Comparison of ENCODE assay signal across 12 cellular contexts in the genomic region with DNA sequence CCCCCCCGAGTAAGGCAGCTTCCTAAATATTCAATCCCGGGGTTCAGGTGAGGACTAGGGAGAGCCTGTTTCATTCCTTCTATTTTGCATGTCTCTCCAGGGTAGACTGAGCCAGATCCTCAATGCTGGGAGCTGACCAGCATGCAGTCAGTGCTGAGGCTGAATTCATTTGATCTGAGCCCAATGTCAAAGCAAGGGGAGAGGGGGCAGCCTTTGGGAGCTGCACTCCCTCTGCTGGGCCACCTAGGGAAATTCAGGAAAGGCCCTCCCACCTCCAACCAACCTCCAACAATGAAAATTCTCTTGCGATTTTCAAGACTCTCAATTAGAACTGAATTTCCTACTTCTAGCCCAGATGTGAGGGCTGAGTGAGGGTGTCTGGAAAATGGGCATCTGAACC.
DNase-seq lines count a peak whose midpoint lies in the region; ATAC-seq and TF ChIP-seq lines count a peak whose summit lies in the region.
"Had no signal": no experiment of that assay in that cellular context is flagged by ENCODE, and none has a peak within 500 bp of the region (broad histone marks: within the 10 kb centered on the region; RNA-seq: fewer than 3 reads in every experiment).

No MANE protein-coding gene starts in this region.

- peak; percentile 78 for ATAC-seq in Panc1

- POLR2A ChIA-PET in Panc1 (lab: Charles Lee) = no interaction called here

- intact Hi-C loops in left ventricle myocardium inferior (cut with micrococcal nuclease) = no loop called here
- intact Hi-C loops in cardiac septum (cut with DNase I) = no loop called here
- intact Hi-C loops in Panc1 (cut with micrococcal nuclease; ENCODE audit: unreplicated experiment) = loop anchor here (5.0 kb wide), 1 partner anchor 109 kb away; no protein-coding TSS in a partner anchor
- intact Hi-C loops in tibial artery (cut with DNase I; ENCODE audit: low total_unique reads) = no loop called here

- H3K27ac ChIP-seq in left ventricle myocardium inferior (replicated peaks) = no peak overlapping the region
- no peak overlapping the region for H3K27ac ChIP-seq in Panc1 (ENCODE audit: low read length)
- H3K27ac ChIP-seq in tibial artery = no peak overlapping the region

- no peaks in the 10 kb centered on the region for H3K4me1 ChIP-seq in left ventricle myocardium inferior
- H3K4me1 ChIP-seq in Panc1 (ENCODE audit: control insufficient read depth, insufficient read depth, low read length) = no peaks in the 10 kb centered on the region
- H3K4me1 ChIP-seq in tibial artery = no peaks in the 10 kb centered on the region

- TF ChIP-seq CTCF in left ventricle myocardium inferior (IDR thresholded peaks at IDR 0.05; ENCODE audit: borderline replicate concordance) (peak; percentile 52), Panc1 (IDR thresholded peaks at IDR 0.05) (peak; percentile 74), tibial artery (IDR thresholded peaks at IDR 0.05) (no peak)

- no peaks in the 10 kb centered on the region for H3K9me3 ChIP-seq in left ventricle myocardium inferior (replicated peaks)
- H3K9me3 ChIP-seq in Panc1 (ENCODE audit: control insufficient read depth, insufficient read depth, low read depth, low read length) = no peaks in the 10 kb centered on the region
- H3K9me3 ChIP-seq in tibial artery = no peaks in the 10 kb centered on the region

- H3K36me3 ChIP-seq in left ventricle myocardium inferior (no peaks in the 10 kb centered on the region), Panc1 (ENCODE audit: control insufficient read depth, insufficient read depth, low read length) (no peaks in the 10 kb centered on the region), tibial artery (no peaks in the 10 kb centered on the region)

- H3K27me3 ChIP-seq in left ventricle myocardium inferior (ENCODE audit: low read depth) (peaks cover 89% of the 10 kb centered on the region), Panc1 (ENCODE audit: control insufficient read depth, insufficient read depth, low read length) (peaks cover 3% of the 10 kb centered on the region; the same call in 1 of the 2 replicates), tibial artery (peaks cover 0 to 40% of the 10 kb centered on the region in 2 donors)

- no peak overlapping the region for H3K4me3 ChIP-seq in left ventricle myocardium inferior
- H3K4me3 ChIP-seq in Panc1 (ENCODE audit: low read depth in 2 of 2, low read length in 2 of 2) = no peak overlapping the region
- H3K4me3 ChIP-seq in tibial artery = no peak overlapping the region

- no TSS peak for BruUV-seq in Panc1 (replicated peaks; lab: Mats Ljungman, UMichigan)

- CTCF ChIA-PET in Panc1 (lab: Charles Lee) = interaction anchor here (0.5 kb wide), 1 partner anchor 18 kb away, joined by 6 read pairs; no protein-coding TSS in a partner anchor

- in situ Hi-C loops in Panc1 (cut with HindIII; ENCODE audit: low pct_unique_long_range_greater_than_20kb, low sequenced_read_pairs) = no loop called here

- no peak for DNase-seq in left ventricle myocardium inferior
- DNase-seq in cardiac septum (ENCODE audit: low spot score) = no peak
- no peak for DNase-seq in Panc1 (ENCODE audit: low read depth, low spot score)
- peak; percentile 35 for DNase-seq in iPS DF 19.7 (ENCODE audit: low read depth, low spot score)
- DNase-seq in NCI-H187 treated with DMSO at 0.1 percent for 48 hours (lab: John Stamatoyannopoulos, UW) = no peak
- DNase-seq in GM19240 (ENCODE audit: insufficient read length, low spot score) = no peak
- no peak for DNase-seq in 8988T
- no peak for DNase-seq in tibial artery
- DNase-seq: activated CD8-positive, alpha-beta memory T cell treated with anti-CD3 and anti-CD28 coated beads, Interleukin-2, amount 50 U/mL, for 48 hours; CD4-positive, CD25-positive, alpha-beta regulatory T cell; naive B cell; NCI-H146 had no signal

Comparison
In these comparisons a context has a peak if more than half of its experiments do, and no peak if none do; other contexts are left out.
1. CTCF ChIP-seq: peak in left ventricle myocardium inferior (single experiment) and Panc1 (single experiment); none in tibial artery (0 of 2).